19 cellular contexts compared by ENCODE assay signal in genomic region chr21:34774750-34775149, GRCh38.
"Had no signal": no experiment of that assay in that cellular context is flagged by ENCODE, and none has a peak within 500 bp of the region (broad histone marks: within the 10 kb centered on the region; RNA-seq: fewer than 3 reads in every experiment).

No MANE protein-coding gene starts in this region.

- H3K27ac ChIP-seq: neural progenitor cell, ovary, right atrium auricular region, uterus had no signal

- H3K4me1 ChIP-seq: neural progenitor cell, right atrium auricular region, uterus had no signal

- FAIRE-seq: kidney, small intestine had no signal

- H3K9ac ChIP-seq: neural progenitor cell had no signal

- H3K9me3 ChIP-seq: ovary, right atrium auricular region, uterus had no signal

- ATAC-seq: left colon; left ventricle myocardium superior; natural killer cell treated with Interleukin-12 subunit alpha and Interleukin-12 subunit beta and Interleukin-15 and Interleukin-18, amount 100 ng/mL, for 72 hours had no signal

- DNase-seq: dermis blood vessel endothelial cell; foreskin melanocyte; head of caudate nucleus; kidney; left colon; left ventricle myocardium superior; mesenchymal stem cell; midbrain; nucleus accumbens; ovary; small intestine; stimulated activated CD4-positive, alpha-beta T cell treated with anti-CD3 and anti-CD28 coated beads, Interleukin-2, amount 100 ng/mL, for 48 hours; stimulated activated naive CD4-positive, alpha-beta T cell treated with Interleukin-2 at 50 U/mL for 16 hours; uterus had no signal

- H3K27me3 ChIP-seq: hepatocyte, neural progenitor cell, ovary, right atrium auricular region, uterus had no signal

- H3K4me2 ChIP-seq: hepatocyte, neural progenitor cell had no signal

- H3K4me3 ChIP-seq: hepatocyte, lung, neural progenitor cell, ovary, right atrium auricular region, uterus had no signal

- H3K79me2 ChIP-seq: hepatocyte had no signal

- H2AFZ ChIP-seq: hepatocyte, neural progenitor cell had no signal

- H3K36me3 ChIP-seq: neural progenitor cell, ovary, right atrium auricular region, uterus had no signal
